19 cellular contexts compared by ENCODE assay signal in the genomic region with DNA sequence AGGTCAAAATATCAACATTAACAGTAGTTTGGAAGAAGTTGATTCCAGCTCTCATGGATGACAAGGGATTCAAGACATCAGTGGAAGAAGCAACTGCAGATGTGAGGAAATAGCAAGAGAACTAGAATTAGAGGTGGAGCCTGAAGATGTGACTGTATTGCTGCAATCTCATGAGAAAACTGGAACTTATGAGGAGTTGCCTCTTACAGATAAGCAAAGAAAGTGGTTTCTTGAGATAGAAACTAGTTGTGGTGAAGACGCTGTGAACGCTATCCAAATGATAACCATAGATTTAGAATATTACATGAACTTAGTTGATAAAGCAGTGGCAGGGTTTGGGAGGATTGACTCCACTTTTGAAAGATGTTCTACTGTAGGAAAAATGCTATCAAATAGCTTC.
"Had no signal": no experiment of that assay in that cellular context is flagged by ENCODE, and none has a peak within 500 bp of the region (broad histone marks: within the 10 kb centered on the region; RNA-seq: fewer than 3 reads in every experiment).

No MANE protein-coding gene starts in this region.

- DNase-seq: activated CD4-positive, alpha-beta T cell treated with anti-CD3 and anti-CD28 coated beads, Interleukin-2, amount 10 ng/mL, durations not matched to agents 7 days and 5 days; activated CD8-positive, alpha-beta T cell treated with anti-CD3 and anti-CD28 coated beads, Interleukin-2, amount 10 ng/mL, durations not matched to agents 7 days and 5 days; adrenal gland; effector memory CD4-positive, alpha-beta T cell; glutamatergic neuron; hippocampal formation; kidney glomerular epithelial cell; left lung; naive B cell; occipital lobe; right lobe of liver; small intestine; stimulated activated CD4-positive, alpha-beta T cell treated with anti-CD3 and anti-CD28 coated beads, Interleukin-2, amount 100 ng/mL, for 24 hours; stimulated activated naive CD8-positive, alpha-beta T cell treated with anti-CD3 and anti-CD28 coated beads, Interleukin-15, amount 100 ng/mL, for 72 hours; T-helper 9 cell; transverse colon had no signal

- ATAC-seq: activated CD4-positive, CD25-positive, alpha-beta regulatory T cell treated with anti-CD3 and anti-CD28 coated beads, Interleukin-2, amount 50 U/mL, for 24 hours; activated CD8-positive, alpha-beta T cell treated with anti-CD3 and anti-CD28 coated beads, Interleukin-2, amount 10 ng/mL, durations not matched to agents 7 days and 5 days; esophagus mucosa; left lung; right lobe of liver; stimulated activated effector memory CD8-positive, alpha-beta T cell treated with anti-CD3 and anti-CD28 coated beads, Interleukin-12 subunit alpha, Interleukin-12 subunit beta, amount 100 ng/mL, for 72 hours; stimulated activated naive CD8-positive, alpha-beta T cell treated with anti-CD3 and anti-CD28 coated beads, Interleukin-15, amount 100 ng/mL, for 72 hours had no signal
